1 cellular context compared by ENCODE assay signal in genomic region chr17:44830359-44831269, GRCh38.
A peak's percentile ranks its signal among the peaks of the same experiment; 100 is the strongest.
TF ChIP-seq lines count a peak whose summit lies in the region.

No MANE protein-coding gene starts in this region.

TF ChIP-seq in HCT116, 20 proteins besides CTCF, POLR2A, EP300 and RAD21 (continued from another document):
- peak; percentile 68; the same call in 1 of the 2 replicates for TF ChIP-seq MAX (IDR thresholded peaks at IDR 0.05)
- 0 out of 2 replicates have a peak, but pooled peaks have one; percentile 45 for TF ChIP-seq SIN3A (IDR thresholded peaks at IDR 0.05; ENCODE audit: low read depth)
TF ChIP-seq in HCT116: peak in this region for 4.
